In the genomic region with DNA sequence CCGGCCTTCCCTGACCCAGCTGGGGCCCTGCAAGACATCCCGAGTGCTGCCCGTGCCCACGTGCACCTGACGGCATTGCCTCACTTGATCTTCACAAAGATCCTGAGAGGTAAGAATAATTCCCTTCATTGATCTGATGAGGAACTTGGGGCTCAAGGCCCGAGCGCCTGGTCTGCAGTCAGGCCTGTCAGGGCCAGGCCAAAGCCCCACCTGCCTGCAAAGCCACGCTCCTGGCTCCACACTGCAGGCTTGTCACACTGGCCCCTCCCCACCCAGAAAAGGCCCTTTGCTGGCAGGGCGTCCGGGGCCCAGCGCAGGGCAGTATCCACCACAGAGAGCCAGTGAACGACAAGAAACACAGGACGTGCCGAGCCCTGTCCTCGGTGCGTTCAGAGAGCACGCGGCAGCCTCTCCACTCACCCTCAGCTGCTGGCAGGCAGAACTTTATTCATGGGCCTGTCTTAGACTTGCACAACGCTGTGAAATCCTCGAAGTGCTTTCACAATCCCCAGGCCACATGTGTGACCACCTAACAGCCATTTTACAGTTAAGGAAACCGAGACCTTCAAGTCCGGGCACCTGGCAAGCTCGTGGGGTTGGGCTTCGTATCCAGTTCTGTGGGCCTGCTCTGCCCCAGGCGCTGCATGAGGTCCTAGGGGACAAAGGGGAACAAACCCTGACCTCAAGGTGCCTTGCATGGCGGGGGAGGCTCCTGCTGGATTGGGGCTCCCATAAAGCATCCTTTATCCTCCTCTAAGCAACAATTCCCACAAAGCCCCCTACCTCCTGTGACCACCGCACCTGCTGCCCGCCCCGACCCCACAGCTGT, we compare ENCODE assay signal across 11 cellular contexts. TPM values are rescaled to one million over a fixed set of nuclear protein-coding genes. Genes with fewer than 3 reads are reported as not detected.
A peak's percentile ranks its signal among the peaks of the same experiment; 100 is the strongest.
DNase-seq lines count a peak whose midpoint lies in the region; ATAC-seq and TF ChIP-seq lines count a peak whose summit lies in the region.
"Had no signal": no experiment of that assay in that cellular context is flagged by ENCODE, and none has a peak within 500 bp of the region (broad histone marks: within the 10 kb centered on the region; RNA-seq: fewer than 3 reads in every experiment).

No MANE protein-coding gene starts in this region.

- H3K4me3 ChIP-seq in adrenal gland (no peak overlapping the region), heart left ventricle (no peak overlapping the region), prostate gland (no peak overlapping the region)

- peaks cover 5 to 24% of the 10 kb centered on the region in 2 donors for H3K4me1 ChIP-seq in adrenal gland (replicated peaks in 1 of 2)
- peaks cover 0 to 83% (median 4%) of the 10 kb centered on the region in 12 donors for H3K4me1 ChIP-seq in heart left ventricle
- H3K4me1 ChIP-seq in prostate gland (replicated peaks) = peaks cover 12% of the 10 kb centered on the region

- TF ChIP-seq CTCF in adrenal gland (IDR thresholded peaks at IDR 0.05) = no peak
- TF ChIP-seq CTCF in heart left ventricle (IDR thresholded peaks at IDR 0.05) = no peak
- TF ChIP-seq CTCF in prostate gland (IDR thresholded peaks at IDR 0.05) = no peak
- TF ChIP-seq CTCF in GM10266 (IDR thresholded peaks at IDR 0.05; ENCODE audit: control insufficient read depth, insufficient read depth, low read depth, missing control alignments) = no peak

- DNase-seq in GF-D8 (lab: John Stamatoyannopoulos, UW) (peak; percentile 96), adrenal gland (peak in 6 of 7 donors; percentile 36 to 77 (median 69)), heart left ventricle (peak in 1 of 5 donors; percentile 50), prostate gland (ENCODE audit: low spot score) (peak; percentile 72), NCI-H2107 treated with DMSO at 0.1 percent for 48 hours (lab: John Stamatoyannopoulos, UW; ENCODE audit: unreplicated experiment) (no peak), glomerular visceral epithelial cell (ENCODE audit: extremely low spot score) (no peak), GM10266 (ENCODE audit: extremely low spot score) (no peak), kidney glomerular epithelial cell (lab: John Stamatoyannopoulos, UW) (no peak)
- DNase-seq: activated CD4-positive, alpha-beta T cell treated with anti-CD3 and anti-CD28 coated beads, Interleukin-2, amount 10 ng/mL, durations not matched to agents 24 days and 14 days; DND-41; NCI-H774 had no signal

- H3K27me3 ChIP-seq in adrenal gland (no peaks in the 10 kb centered on the region), heart left ventricle (no peaks in the 10 kb centered on the region), prostate gland (replicated peaks; ENCODE audit: insufficient read depth) (no peaks in the 10 kb centered on the region)

- 71 to 79% (median 74%) methylated on average over 16 to 29 of the region's 29 CpGs for WGBS in adrenal gland, 4 donors
- WGBS in heart left ventricle, 4 donors = 85 to 92% (median 88%) methylated on average over 29 of the region's 29 CpGs
- 50% methylated on average over 29 of the region's 29 CpGs for WGBS in prostate gland

- peak overlapping the region in 2 of 5 donors; percentile 63 to 87 for H3K27ac ChIP-seq in adrenal gland
- peak overlapping the region in 2 of 12 donors; percentile 54 to 76 for H3K27ac ChIP-seq in heart left ventricle
- H3K27ac ChIP-seq in prostate gland = peak overlapping the region; percentile 45 to 55

- peak; percentile 16 to 58 (median 42) for ATAC-seq in heart left ventricle

- intact Hi-C loops in adrenal gland (cut with DNase I) (no loop called here), heart left ventricle (cut with DNase I) (no loop called here), prostate gland (cut with DNase I) (no loop called here)

- no peak for TF ChIP-seq POLR2A in adrenal gland (IDR thresholded peaks at IDR 0.05)
- no peak for TF ChIP-seq POLR2A in heart left ventricle (IDR thresholded peaks at IDR 0.05)
- TF ChIP-seq POLR2A in prostate gland (IDR thresholded peaks at IDR 0.05) = peak; percentile 19

- H3K9me3 ChIP-seq in adrenal gland (replicated peaks in 1 of 3) = no peaks in the 10 kb centered on the region
- H3K9me3 ChIP-seq in heart left ventricle = no peaks in the 10 kb centered on the region
- H3K9me3 ChIP-seq in prostate gland = no peaks in the 10 kb centered on the region

- H3K36me3 ChIP-seq in adrenal gland (replicated peaks in 1 of 2) = no peaks in the 10 kb centered on the region
- H3K36me3 ChIP-seq in heart left ventricle = no peaks in the 10 kb centered on the region
- H3K36me3 ChIP-seq in prostate gland = no peaks in the 10 kb centered on the region

RNA-seq across cellular contexts. Expression of gene KIAA0930, which starts 14.7 kb away (rescaled TPM):
- total RNA-seq in adrenal gland = 100 to 1,000 TPM in 4 of 8 donors, 10 to 100 TPM in 4; 52.7 to 142 (median 96.4) TPM
- 100 to 1,000 TPM in 2 of 3 donors, 10 to 100 TPM in 1; 43.3 to 183 (median 152) TPM for polyA plus RNA-seq in adrenal gland
- 10 to 100 TPM; 14.7 to 67.1 (median 18.7) TPM for total RNA-seq in heart left ventricle
- polyA plus RNA-seq in heart left ventricle = 10 to 100 TPM in 1 of 2 donors, 1 to 10 TPM in 1; 8.5 to 25.1 TPM
- 10 to 100 TPM; 29.1 to 55.1 TPM for total RNA-seq in prostate gland

RNA-seq across cellular contexts. Expression of gene UPK3A, which starts 58.8 kb away (rescaled TPM):
- total RNA-seq in adrenal gland (not detected), heart left ventricle (under 1 TPM in 2 of 9 donors, not detected in 7; 0.34 to 0.45 TPM), prostate gland (100 to 1,000 TPM in 1 of 2 donors, 10 to 100 TPM in 1; 12.6 to 103 TPM)
- polyA plus RNA-seq in adrenal gland (under 1 TPM in 1 of 3 donors, not detected in 2; 0.17 TPM), heart left ventricle (under 1 TPM in 1 of 2 donors, not detected in 1; 0.15 TPM)
- total RNA-seq: activated CD4-positive, alpha-beta T cell treated with anti-CD3 and anti-CD28 coated beads, Interleukin-2, amount 10 ng/mL, durations not matched to agents 24 days and 14 days had no signal

Comparison
In these comparisons a context has a peak if more than half of its experiments do, and no peak if none do; other contexts are left out.
1. DNase-seq: peak in GF-D8 (single experiment), adrenal gland (6 of 7) and prostate gland (single experiment); none in NCI-H2107 treated with DMSO at 0.1 percent for 48 hours (single experiment), glomerular visceral epithelial cell (single experiment), GM10266 (single experiment) and kidney glomerular epithelial cell (single experiment).
2. RNA of gene UPK3A, which starts 58.8 kb away (total RNA-seq): 12.6 to 103 TPM in prostate gland; not detected in adrenal gland and 0.34 to 0.45 TPM in heart left ventricle; every median in the first group is over 4 times any median in the second.